In genomic region chr14:38336298-38336697, GRCh38 we compare ENCODE assay signal across 25 cellular contexts.
"Had no signal": no experiment of that assay in that cellular context is flagged by ENCODE, and none has a peak within 500 bp of the region (broad histone marks: within the 10 kb centered on the region; RNA-seq: fewer than 3 reads in every experiment).

No MANE protein-coding gene starts in this region.

- H3K4me3 ChIP-seq: esophagus muscularis mucosa, hepatocyte, left ventricle myocardium inferior, lower lobe of right lung, neural progenitor cell, ovary, stomach, thoracic aorta, transverse colon had no signal

- H3K9me3 ChIP-seq: esophagus muscularis mucosa, lower lobe of right lung, ovary, stomach, thoracic aorta, transverse colon had no signal

- H3K27ac Mint-ChIP-seq: natural killer cell treated with Interleukin-12 subunit alpha and Interleukin-12 subunit beta and Interleukin-15 and Interleukin-18, amount 100 ng/mL, for 72 hours; neural progenitor cell had no signal

- H3K4me1 Mint-ChIP-seq: neural progenitor cell had no signal

- H3K4me1 ChIP-seq: esophagus muscularis mucosa, foreskin keratinocyte, left ventricle myocardium inferior, lower lobe of right lung, neural progenitor cell, stomach, transverse colon had no signal

- H3K9me3 Mint-ChIP-seq: natural killer cell treated with Interleukin-12 subunit alpha and Interleukin-12 subunit beta and Interleukin-15 and Interleukin-18, amount 100 ng/mL, for 72 hours; neural progenitor cell had no signal

- H3K27me3 ChIP-seq: esophagus muscularis mucosa, foreskin keratinocyte, hepatocyte, neural progenitor cell, ovary, stomach, transverse colon had no signal

- H3K36me3 Mint-ChIP-seq: natural killer cell treated with Interleukin-12 subunit alpha and Interleukin-12 subunit beta and Interleukin-15 and Interleukin-18, amount 100 ng/mL, for 72 hours; neural progenitor cell had no signal

- H3K36me3 ChIP-seq: esophagus muscularis mucosa, left ventricle myocardium inferior, lower lobe of right lung, neural progenitor cell, ovary, stomach, thoracic aorta, transverse colon had no signal

- ATAC-seq: foreskin keratinocyte; left cardiac atrium; lower lobe of right lung; natural killer cell treated with Interleukin-12 subunit alpha and Interleukin-12 subunit beta and Interleukin-15 and Interleukin-18, amount 100 ng/mL, for 72 hours; right cardiac atrium had no signal

- DNase-seq: cortex of kidney; effector memory CD4-positive, alpha-beta T cell; foreskin keratinocyte; head of caudate nucleus; kidney; left cardiac atrium; left ventricle myocardium inferior; lower lobe of right lung; mesenchymal stem cell; midbrain; nucleus accumbens; ovary; right cardiac atrium; small intestine; stimulated activated CD4-positive, alpha-beta T cell treated with anti-CD3 and anti-CD28 coated beads, Interleukin-12 subunit alpha, Interleukin-12 subunit beta, amount 100 ng/mL, for 4 hours; stimulated activated naive CD4-positive, alpha-beta T cell; stomach; substantia nigra; transverse colon had no signal

- H3K4me3 Mint-ChIP-seq: natural killer cell treated with Interleukin-12 subunit alpha and Interleukin-12 subunit beta and Interleukin-15 and Interleukin-18, amount 100 ng/mL, for 72 hours; neural progenitor cell had no signal

- H3K27me3 Mint-ChIP-seq: natural killer cell treated with Interleukin-12 subunit alpha and Interleukin-12 subunit beta and Interleukin-15 and Interleukin-18, amount 100 ng/mL, for 72 hours had no signal

- H3K27ac ChIP-seq: epithelial cell of prostate, esophagus muscularis mucosa, foreskin keratinocyte, hepatocyte, left ventricle myocardium inferior, lower lobe of right lung, neural progenitor cell, ovary, stomach, thoracic aorta, transverse colon had no signal
